ENCODE assay signal across 1 cellular context in genomic region chr6:107972413-107973096, GRCh38.
TF ChIP-seq lines count a peak whose summit lies in the region.

No MANE protein-coding gene starts in this region.

TF ChIP-seq in HepG2, 621 proteins besides CTCF, POLR2A, EP300 and RAD21 (continued from another document and continues in another):
- TF ChIP-seq, protein P1, sequence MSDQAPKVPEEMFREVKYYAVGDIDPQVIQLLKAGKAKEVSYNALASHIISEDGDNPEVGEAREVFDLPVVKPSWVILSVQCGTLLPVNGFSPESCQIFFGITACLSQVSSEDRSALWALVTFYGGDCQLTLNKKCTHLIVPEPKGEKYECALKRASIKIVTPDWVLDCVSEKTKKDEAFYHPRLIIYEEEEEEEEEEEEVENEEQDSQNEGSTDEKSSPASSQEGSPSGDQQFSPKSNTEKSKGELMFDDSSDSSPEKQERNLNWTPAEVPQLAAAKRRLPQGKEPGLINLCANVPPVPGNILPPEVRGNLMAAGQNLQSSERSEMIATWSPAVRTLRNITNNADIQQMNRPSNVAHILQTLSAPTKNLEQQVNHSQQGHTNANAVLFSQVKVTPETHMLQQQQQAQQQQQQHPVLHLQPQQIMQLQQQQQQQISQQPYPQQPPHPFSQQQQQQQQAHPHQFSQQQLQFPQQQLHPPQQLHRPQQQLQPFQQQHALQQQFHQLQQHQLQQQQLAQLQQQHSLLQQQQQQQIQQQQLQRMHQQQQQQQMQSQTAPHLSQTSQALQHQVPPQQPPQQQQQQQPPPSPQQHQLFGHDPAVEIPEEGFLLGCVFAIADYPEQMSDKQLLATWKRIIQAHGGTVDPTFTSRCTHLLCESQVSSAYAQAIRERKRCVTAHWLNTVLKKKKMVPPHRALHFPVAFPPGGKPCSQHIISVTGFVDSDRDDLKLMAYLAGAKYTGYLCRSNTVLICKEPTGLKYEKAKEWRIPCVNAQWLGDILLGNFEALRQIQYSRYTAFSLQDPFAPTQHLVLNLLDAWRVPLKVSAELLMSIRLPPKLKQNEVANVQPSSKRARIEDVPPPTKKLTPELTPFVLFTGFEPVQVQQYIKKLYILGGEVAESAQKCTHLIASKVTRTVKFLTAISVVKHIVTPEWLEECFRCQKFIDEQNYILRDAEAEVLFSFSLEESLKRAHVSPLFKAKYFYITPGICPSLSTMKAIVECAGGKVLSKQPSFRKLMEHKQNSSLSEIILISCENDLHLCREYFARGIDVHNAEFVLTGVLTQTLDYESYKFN (CRISPR knock-in tag; conservative IDR thresholded peaks at IDR 0.05) = peak; percentile 45; the same call in 1 of the 2 replicates
- peak; percentile 69 for TF ChIP-seq RARA (CRISPR knock-in tag; IDR thresholded peaks at IDR 0.05)
- no peak for TF ChIP-seq SP140L (CRISPR knock-in tag; IDR thresholded peaks at IDR 0.05; ENCODE audit: borderline replicate concordance)
- TF ChIP-seq ZBTB14 (CRISPR knock-in tag; IDR thresholded peaks at IDR 0.05) = no peak
- TF ChIP-seq MEIS1 (CRISPR knock-in tag; IDR thresholded peaks at IDR 0.05; ENCODE audit: borderline replicate concordance) = no peak
- TF ChIP-seq SSRP1 (CRISPR knock-in tag; IDR thresholded peaks at IDR 0.05) = no peak
- no peak for TF ChIP-seq ZBTB40 (IDR thresholded peaks at IDR 0.05)
- TF ChIP-seq ZBTB40 (CRISPR knock-in tag; IDR thresholded peaks at IDR 0.05) = peak; percentile 48; the same call in 1 of the 2 replicates
- TF ChIP-seq TAF15 (IDR thresholded peaks at IDR 0.05; ENCODE audit: low read depth, low read length, poor library complexity, severe bottlenecking) = no peak
- TF ChIP-seq NCOR1 (IDR thresholded peaks at IDR 0.05; ENCODE audit: borderline replicate concordance, low read length) = no peak
- peak; percentile 30; the same call in 1 of the 2 replicates for TF ChIP-seq ZMYM3 (CRISPR knock-in tag; IDR thresholded peaks at IDR 0.05)
- no peak for TF ChIP-seq ATF2 (CRISPR knock-in tag; IDR thresholded peaks at IDR 0.05)
- TF ChIP-seq THAP11 (CRISPR knock-in tag; IDR thresholded peaks at IDR 0.05) = no peak
- TF ChIP-seq NR2F6 (IDR thresholded peaks at IDR 0.05) = peak; percentile 33
- no peak for TF ChIP-seq NR2F6 (CRISPR knock-in tag; IDR thresholded peaks at IDR 0.05)
- TF ChIP-seq ZNF839 (CRISPR knock-in tag; IDR thresholded peaks at IDR 0.05; ENCODE audit: borderline replicate concordance) = no peak
- TF ChIP-seq RFX3 (CRISPR knock-in tag; IDR thresholded peaks at IDR 0.05) = peak; percentile 58; the same call in 1 of the 2 replicates
- TF ChIP-seq ZNF253 (CRISPR knock-in tag; IDR thresholded peaks at IDR 0.05; ENCODE audit: borderline replicate concordance) = no peak
- no peak for TF ChIP-seq TIGD3 (CRISPR knock-in tag; IDR thresholded peaks at IDR 0.05; ENCODE audit: borderline replicate concordance)
- TF ChIP-seq HNRNPK (IDR thresholded peaks at IDR 0.05; ENCODE audit: low read depth, low read length, poor library complexity, severe bottlenecking) = no peak
- TF ChIP-seq ZFX (CRISPR knock-in tag; IDR thresholded peaks at IDR 0.05; ENCODE audit: low read depth) = no peak
- TF ChIP-seq HDAC1 (CRISPR knock-in tag; IDR thresholded peaks at IDR 0.05) = peak; percentile 34; the same call in 1 of the 2 replicates
- TF ChIP-seq NR2F1 (CRISPR knock-in tag; IDR thresholded peaks at IDR 0.05) = no peak
- TF ChIP-seq U2AF1 (optimal IDR thresholded peaks at IDR 0.05; ENCODE audit: low read depth, low read length) = no peak
- TF ChIP-seq TEAD3 (CRISPR knock-in tag; optimal IDR thresholded peaks at IDR 0.05; ENCODE audit: borderline replicate concordance) = peak; percentile 91
- TF ChIP-seq ARNT2 (CRISPR knock-in tag; IDR thresholded peaks at IDR 0.05; ENCODE audit: low read depth) = no peak
- no peak for TF ChIP-seq DR1 (CRISPR knock-in tag; IDR thresholded peaks at IDR 0.05)
- TF ChIP-seq, protein P2, sequence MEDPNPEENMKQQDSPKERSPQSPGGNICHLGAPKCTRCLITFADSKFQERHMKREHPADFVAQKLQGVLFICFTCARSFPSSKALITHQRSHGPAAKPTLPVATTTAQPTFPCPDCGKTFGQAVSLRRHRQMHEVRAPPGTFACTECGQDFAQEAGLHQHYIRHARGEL (CRISPR knock-in tag; IDR thresholded peaks at IDR 0.05) = no peak
- no peak for TF ChIP-seq ARNT (IDR thresholded peaks at IDR 0.05)
- no peak for TF ChIP-seq CEBPZ (IDR thresholded peaks at IDR 0.05; ENCODE audit: low read length)
- TF ChIP-seq KMT2A (CRISPR knock-in tag; IDR thresholded peaks at IDR 0.05) = no peak
- no peak for TF ChIP-seq ZNF780A (CRISPR knock-in tag; IDR thresholded peaks at IDR 0.05)
- peak; percentile 42; the same call in 1 of the 2 replicates for TF ChIP-seq RFX1 (IDR thresholded peaks at IDR 0.05)
- TF ChIP-seq SOX13 (IDR thresholded peaks at IDR 0.05) = no peak
- TF ChIP-seq SOX13 (CRISPR knock-in tag; conservative IDR thresholded peaks at IDR 0.05 in 1 of 2, IDR thresholded peaks at IDR 0.05 in 1 of 2) = 0 out of 4 replicates have a peak, but pooled peaks of 1 of the 2 experiments have one; percentile 10
- TF ChIP-seq HDAC2 (CRISPR knock-in tag; IDR thresholded peaks at IDR 0.05) = no peak
- TF ChIP-seq TP53 (CRISPR knock-in tag; conservative IDR thresholded peaks at IDR 0.05) = no peak
- TF ChIP-seq STAT5B (CRISPR knock-in tag; IDR thresholded peaks at IDR 0.05) = no peak
- 0 out of 2 replicates have a peak, but pooled peaks have one; percentile 21 for TF ChIP-seq RXRB (CRISPR knock-in tag; IDR thresholded peaks at IDR 0.05; ENCODE audit: borderline replicate concordance)
- TF ChIP-seq JUND (CRISPR knock-in tag; IDR thresholded peaks at IDR 0.05) = no peak
- TF ChIP-seq ZNF431 (CRISPR knock-in tag; IDR thresholded peaks at IDR 0.05; ENCODE audit: borderline replicate concordance, low read depth) = no peak
- TF ChIP-seq, protein P3, sequence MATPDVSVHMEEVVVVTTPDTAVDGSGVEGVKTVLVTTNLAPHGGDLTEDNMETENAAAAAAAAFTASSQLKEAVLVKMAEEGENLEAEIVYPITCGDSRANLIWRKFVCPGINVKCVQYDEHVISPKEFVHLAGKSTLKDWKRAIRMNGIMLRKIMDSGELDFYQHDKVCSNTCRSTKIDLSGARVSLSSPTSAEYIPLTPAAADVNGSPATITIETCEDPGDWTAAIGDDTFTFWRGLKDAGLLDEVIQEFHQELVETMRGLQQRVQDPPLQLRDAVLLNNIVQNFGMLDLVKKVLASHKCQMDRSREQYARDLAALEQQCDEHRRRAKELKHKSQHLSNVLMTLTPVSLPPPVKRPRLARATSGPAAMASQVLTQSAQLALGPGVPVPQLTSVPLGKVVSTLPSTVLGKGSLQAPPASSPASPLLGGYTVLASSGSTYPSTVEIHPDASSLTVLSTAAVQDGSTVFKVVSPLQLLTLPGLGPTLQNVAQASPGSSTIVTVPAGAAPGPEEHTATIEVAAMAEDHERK (CRISPR knock-in tag; IDR thresholded peaks at IDR 0.05; ENCODE audit: low read depth) = no peak
- TF ChIP-seq ZEB1 (IDR thresholded peaks at IDR 0.05; ENCODE audit: insufficient replicate concordance, low read depth) = no peak
